ENCODE assay signal across 18 cellular contexts in the genomic region with DNA sequence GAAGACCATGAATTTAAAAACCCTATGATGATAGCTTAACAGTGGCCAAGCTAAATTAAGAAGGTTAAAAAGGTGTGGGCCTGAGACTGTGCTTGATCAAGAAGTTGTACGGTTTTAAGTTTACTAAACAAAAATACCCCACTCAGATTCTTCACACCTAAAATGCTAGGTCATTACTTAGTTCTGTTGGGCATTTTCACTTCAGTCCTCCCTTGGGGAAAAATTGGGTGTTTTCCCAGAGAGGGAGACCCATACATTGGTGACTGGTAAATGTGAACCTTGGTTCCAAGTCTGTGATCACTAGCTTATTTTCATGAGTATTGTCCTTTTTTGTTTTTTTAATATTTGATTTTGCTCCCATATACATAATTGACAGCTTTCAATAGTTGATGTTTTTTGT. TPM values are rescaled to one million over a fixed set of nuclear protein-coding genes. Genes with fewer than 3 reads are reported as not detected.
"Had no signal": no experiment of that assay in that cellular context is flagged by ENCODE, and none has a peak within 500 bp of the region (broad histone marks: within the 10 kb centered on the region; RNA-seq: fewer than 3 reads in every experiment).

No MANE protein-coding gene starts in this region.

- H3K36me3 ChIP-seq: ovary, sigmoid colon, transverse colon, upper lobe of right lung, vagina had no signal

- H3K4me1 ChIP-seq: psoas muscle, transverse colon, upper lobe of right lung, vagina had no signal

- H3K9me3 ChIP-seq: ovary, psoas muscle, sigmoid colon, transverse colon, upper lobe of right lung, vagina had no signal

- DNase-seq: cortex of kidney; kidney; natural killer cell; occipital lobe; ovary; posterior cingulate gyrus; psoas muscle; right cardiac atrium; sigmoid colon; stimulated activated CD4-positive, alpha-beta T cell treated with anti-CD3 and anti-CD28 coated beads, Interleukin-4, amount 100 ng/mL, for 4 hours; stimulated activated naive B cell treated with anti-CD40 and anti-IgM and Interleukin-4, amounts not matched to agents 10 μg/mL and 1 μg/mL and 100 μg/mL, for 72 hours; transverse colon; upper lobe of right lung had no signal

- H3K27me3 ChIP-seq: ovary, sigmoid colon, transverse colon, vagina had no signal

- H3K27ac ChIP-seq: ovary, psoas muscle, sigmoid colon, transverse colon, upper lobe of right lung, vagina had no signal

- FAIRE-seq: frontal cortex, kidney had no signal

- ATAC-seq: left lobe of liver; natural killer cell; psoas muscle; right cardiac atrium; stimulated activated naive B cell treated with anti-CD40 and anti-IgM and Interleukin-4, amounts not matched to agents 10 μg/mL and 1 μg/mL and 100 μg/mL, for 72 hours; upper lobe of right lung had no signal

- H3K4me3 ChIP-seq: lung, ovary, psoas muscle, sigmoid colon, transverse colon, upper lobe of right lung, vagina had no signal

RNA-seq across cellular contexts. Expression of a gene that starts 44.4 kb away (rescaled TPM):
- total RNA-seq: dermis microvascular lymphatic vessel endothelial cell, natural killer cell had no signal
